1 cellular context compared by ENCODE assay signal in the genomic region with DNA sequence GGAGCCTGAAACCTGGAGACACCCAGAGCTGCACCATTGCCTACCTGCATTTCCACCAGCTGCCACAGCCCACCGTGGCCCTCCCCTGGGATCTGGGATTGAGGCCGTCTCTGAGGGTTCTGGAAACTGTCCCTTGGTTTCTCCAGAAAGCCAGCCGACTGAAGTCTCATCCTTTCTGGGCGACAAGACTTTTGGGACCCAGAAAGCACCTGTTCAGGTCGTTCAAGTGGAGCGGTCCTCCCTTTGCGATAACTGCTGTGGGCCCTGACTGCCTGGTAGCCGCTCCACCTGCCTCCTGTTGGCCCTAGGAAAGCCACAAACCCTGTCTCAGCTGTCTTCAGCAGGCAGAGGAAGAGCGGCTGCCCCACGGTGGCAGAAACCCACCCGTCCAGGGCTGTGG.
TF ChIP-seq lines count a peak whose summit lies in the region.

No MANE protein-coding gene starts in this region.

TF ChIP-seq in H1, 55 proteins besides CTCF, POLR2A, EP300 and RAD21 (continued from another document):
- TF ChIP-seq, protein P1, sequence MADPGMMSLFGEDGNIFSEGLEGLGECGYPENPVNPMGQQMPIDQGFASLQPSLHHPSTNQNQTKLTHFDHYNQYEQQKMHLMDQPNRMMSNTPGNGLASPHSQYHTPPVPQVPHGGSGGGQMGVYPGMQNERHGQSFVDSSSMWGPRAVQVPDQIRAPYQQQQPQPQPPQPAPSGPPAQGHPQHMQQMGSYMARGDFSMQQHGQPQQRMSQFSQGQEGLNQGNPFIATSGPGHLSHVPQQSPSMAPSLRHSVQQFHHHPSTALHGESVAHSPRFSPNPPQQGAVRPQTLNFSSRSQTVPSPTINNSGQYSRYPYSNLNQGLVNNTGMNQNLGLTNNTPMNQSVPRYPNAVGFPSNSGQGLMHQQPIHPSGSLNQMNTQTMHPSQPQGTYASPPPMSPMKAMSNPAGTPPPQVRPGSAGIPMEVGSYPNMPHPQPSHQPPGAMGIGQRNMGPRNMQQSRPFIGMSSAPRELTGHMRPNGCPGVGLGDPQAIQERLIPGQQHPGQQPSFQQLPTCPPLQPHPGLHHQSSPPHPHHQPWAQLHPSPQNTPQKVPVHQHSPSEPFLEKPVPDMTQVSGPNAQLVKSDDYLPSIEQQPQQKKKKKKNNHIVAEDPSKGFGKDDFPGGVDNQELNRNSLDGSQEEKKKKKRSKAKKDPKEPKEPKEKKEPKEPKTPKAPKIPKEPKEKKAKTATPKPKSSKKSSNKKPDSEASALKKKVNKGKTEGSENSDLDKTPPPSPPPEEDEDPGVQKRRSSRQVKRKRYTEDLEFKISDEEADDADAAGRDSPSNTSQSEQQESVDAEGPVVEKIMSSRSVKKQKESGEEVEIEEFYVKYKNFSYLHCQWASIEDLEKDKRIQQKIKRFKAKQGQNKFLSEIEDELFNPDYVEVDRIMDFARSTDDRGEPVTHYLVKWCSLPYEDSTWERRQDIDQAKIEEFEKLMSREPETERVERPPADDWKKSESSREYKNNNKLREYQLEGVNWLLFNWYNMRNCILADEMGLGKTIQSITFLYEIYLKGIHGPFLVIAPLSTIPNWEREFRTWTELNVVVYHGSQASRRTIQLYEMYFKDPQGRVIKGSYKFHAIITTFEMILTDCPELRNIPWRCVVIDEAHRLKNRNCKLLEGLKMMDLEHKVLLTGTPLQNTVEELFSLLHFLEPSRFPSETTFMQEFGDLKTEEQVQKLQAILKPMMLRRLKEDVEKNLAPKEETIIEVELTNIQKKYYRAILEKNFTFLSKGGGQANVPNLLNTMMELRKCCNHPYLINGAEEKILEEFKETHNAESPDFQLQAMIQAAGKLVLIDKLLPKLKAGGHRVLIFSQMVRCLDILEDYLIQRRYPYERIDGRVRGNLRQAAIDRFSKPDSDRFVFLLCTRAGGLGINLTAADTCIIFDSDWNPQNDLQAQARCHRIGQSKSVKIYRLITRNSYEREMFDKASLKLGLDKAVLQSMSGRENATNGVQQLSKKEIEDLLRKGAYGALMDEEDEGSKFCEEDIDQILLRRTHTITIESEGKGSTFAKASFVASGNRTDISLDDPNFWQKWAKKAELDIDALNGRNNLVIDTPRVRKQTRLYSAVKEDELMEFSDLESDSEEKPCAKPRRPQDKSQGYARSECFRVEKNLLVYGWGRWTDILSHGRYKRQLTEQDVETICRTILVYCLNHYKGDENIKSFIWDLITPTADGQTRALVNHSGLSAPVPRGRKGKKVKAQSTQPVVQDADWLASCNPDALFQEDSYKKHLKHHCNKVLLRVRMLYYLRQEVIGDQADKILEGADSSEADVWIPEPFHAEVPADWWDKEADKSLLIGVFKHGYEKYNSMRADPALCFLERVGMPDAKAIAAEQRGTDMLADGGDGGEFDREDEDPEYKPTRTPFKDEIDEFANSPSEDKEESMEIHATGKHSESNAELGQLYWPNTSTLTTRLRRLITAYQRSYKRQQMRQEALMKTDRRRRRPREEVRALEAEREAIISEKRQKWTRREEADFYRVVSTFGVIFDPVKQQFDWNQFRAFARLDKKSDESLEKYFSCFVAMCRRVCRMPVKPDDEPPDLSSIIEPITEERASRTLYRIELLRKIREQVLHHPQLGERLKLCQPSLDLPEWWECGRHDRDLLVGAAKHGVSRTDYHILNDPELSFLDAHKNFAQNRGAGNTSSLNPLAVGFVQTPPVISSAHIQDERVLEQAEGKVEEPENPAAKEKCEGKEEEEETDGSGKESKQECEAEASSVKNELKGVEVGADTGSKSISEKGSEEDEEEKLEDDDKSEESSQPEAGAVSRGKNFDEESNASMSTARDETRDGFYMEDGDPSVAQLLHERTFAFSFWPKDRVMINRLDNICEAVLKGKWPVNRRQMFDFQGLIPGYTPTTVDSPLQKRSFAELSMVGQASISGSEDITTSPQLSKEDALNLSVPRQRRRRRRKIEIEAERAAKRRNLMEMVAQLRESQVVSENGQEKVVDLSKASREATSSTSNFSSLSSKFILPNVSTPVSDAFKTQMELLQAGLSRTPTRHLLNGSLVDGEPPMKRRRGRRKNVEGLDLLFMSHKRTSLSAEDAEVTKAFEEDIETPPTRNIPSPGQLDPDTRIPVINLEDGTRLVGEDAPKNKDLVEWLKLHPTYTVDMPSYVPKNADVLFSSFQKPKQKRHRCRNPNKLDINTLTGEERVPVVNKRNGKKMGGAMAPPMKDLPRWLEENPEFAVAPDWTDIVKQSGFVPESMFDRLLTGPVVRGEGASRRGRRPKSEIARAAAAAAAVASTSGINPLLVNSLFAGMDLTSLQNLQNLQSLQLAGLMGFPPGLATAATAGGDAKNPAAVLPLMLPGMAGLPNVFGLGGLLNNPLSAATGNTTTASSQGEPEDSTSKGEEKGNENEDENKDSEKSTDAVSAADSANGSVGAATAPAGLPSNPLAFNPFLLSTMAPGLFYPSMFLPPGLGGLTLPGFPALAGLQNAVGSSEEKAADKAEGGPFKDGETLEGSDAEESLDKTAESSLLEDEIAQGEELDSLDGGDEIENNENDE (IDR thresholded peaks at IDR 0.05; ENCODE audit: insufficient replicate concordance, low read length): no peak
- TF ChIP-seq NRF1 (IDR thresholded peaks at IDR 0.05; ENCODE audit: low read depth, low read length) (no peak), SUZ12 (IDR thresholded peaks at IDR 0.05; ENCODE audit: low read length) (no peak), BCL11A (IDR thresholded peaks at IDR 0.05; ENCODE audit: low read depth in 2 of 2, low read length in 2 of 2) (no peak), TBP (IDR thresholded peaks at IDR 0.05; ENCODE audit: low read depth, low read length) (no peak), KDM5A (IDR thresholded peaks at IDR 0.05; ENCODE audit: low read length) (no peak), GABPA (IDR thresholded peaks at IDR 0.05; ENCODE audit: borderline replicate concordance, insufficient read depth, low read length) (no peak), RBBP5 (IDR thresholded peaks at IDR 0.05; ENCODE audit: borderline replicate concordance, low read depth, low read length) (no peak)
